In the genomic region with DNA sequence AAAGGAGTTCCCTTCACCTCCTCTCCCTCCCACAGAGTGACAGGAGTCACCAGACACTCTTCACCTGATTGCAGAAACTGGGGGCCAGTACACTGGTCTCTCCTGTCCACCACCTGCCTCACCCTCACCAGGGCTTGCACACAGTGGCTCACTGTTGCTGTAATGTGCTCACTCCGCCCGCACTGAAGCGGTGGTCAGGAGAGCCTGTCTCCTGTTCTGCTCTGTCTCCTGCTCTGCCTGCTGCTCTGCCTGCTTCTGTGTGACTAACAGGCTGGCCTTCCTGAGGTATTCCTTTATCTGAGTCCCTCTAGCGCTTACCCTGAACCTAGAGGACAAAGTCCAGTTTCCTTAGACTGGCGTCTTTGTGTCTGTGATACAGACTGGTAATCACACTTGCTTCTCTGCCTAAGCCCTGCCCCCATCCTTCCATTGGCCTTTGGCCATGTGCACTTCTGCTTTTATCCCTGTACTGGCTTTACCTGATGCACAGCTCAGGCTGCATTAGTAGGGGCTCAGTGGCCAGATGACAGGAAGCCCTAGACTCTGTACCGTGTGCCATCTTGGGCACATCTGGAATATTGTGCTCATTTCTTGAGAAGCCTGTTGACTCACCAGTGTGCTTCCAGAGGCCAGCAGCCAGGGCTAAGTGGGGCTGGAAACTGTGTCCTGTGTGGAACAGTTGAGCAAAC, we compare ENCODE assay signal across 18 cellular contexts. TPM values are rescaled to one million over a fixed set of nuclear protein-coding genes. Genes with fewer than 3 reads are reported as not detected.
A peak's percentile ranks its signal among the peaks of the same experiment; 100 is the strongest.
DNase-seq lines count a peak whose midpoint lies in the region; ATAC-seq, FAIRE-seq and TF ChIP-seq lines count a peak whose summit lies in the region.
"Had no signal": no experiment of that assay in that cellular context is flagged by ENCODE, and none has a peak within 500 bp of the region (broad histone marks: within the 10 kb centered on the region; RNA-seq: fewer than 3 reads in every experiment).

No MANE protein-coding gene starts in this region.

- H3K9me3 ChIP-seq in A549: no peaks in the 10 kb centered on the region
- H3K9me3 ChIP-seq in GM23248 (ENCODE audit: low read depth): no peaks in the 10 kb centered on the region
- no peaks in the 10 kb centered on the region for H3K9me3 ChIP-seq in WERI-Rb-1 (ENCODE audit: severe bottlenecking)
- H3K9me3 ChIP-seq in HepG2 (ENCODE audit: low read length): no peaks in the 10 kb centered on the region
- H3K9me3 ChIP-seq: BE2C, prostate gland had no signal

- peak overlapping the region; percentile 85 to 86 for H3K27ac ChIP-seq in A549
- no peak overlapping the region for H3K27ac ChIP-seq in GM23248
- H3K27ac ChIP-seq in WERI-Rb-1: peak overlapping the region; percentile 86
- H3K27ac ChIP-seq in HepG2 (ENCODE audit: extremely low read length, insufficient read depth, low read length): peak overlapping the region; percentile 91
- H3K27ac ChIP-seq: prostate gland, SK-N-MC had no signal

- DNase-seq in A549 (ENCODE audit: low read depth in 1 of 2, low spot score in 1 of 2) (peak; percentile 86 to 91), GM23248 (peak; percentile 39), WERI-Rb-1 (peak; percentile 79), HepG2 (ENCODE audit: low spot score) (peak; percentile 100), NCI-H1105 (lab: John Stamatoyannopoulos, UW) (no peak), NCI-H345 (lab: John Stamatoyannopoulos, UW) (no peak), HEK293T (ENCODE audit: extremely low spot score) (no peak)
- DNase-seq: activated CD4-positive, CD25-positive, alpha-beta regulatory T cell treated with anti-CD3 and anti-CD28 coated beads, Interleukin-2, amount 50 U/mL, for 72 hours; activated T-cell treated with anti-CD3 and anti-CD28 coated beads for 4 hours; aorta; BE2C; dermis blood vessel endothelial cell; DMS79 treated with DMSO at 0.1 percent for 48 hours; trophoblast cell had no signal

- H3K4me2 ChIP-seq in A549 (peak overlapping the region; percentile 78), GM23248 (ENCODE audit: unreplicated experiment) (no peak overlapping the region), HepG2 (ENCODE audit: low read depth, low read length) (peak overlapping the region; percentile 57)

- no peaks in the 10 kb centered on the region for H3K9me2 ChIP-seq in GM23248 (ENCODE audit: insufficient read depth)

- H3K27me3 ChIP-seq in GM23248 (replicated peaks; ENCODE audit: insufficient read depth): no peaks in the 10 kb centered on the region
- H3K27me3 ChIP-seq in WERI-Rb-1 (ENCODE audit: insufficient read depth, low read depth, severe bottlenecking): no peaks in the 10 kb centered on the region
- no peaks in the 10 kb centered on the region for H3K27me3 ChIP-seq in HepG2 (ENCODE audit: control insufficient read depth in 1 of 2, insufficient read depth in 2 of 2, low read length in 2 of 2)
- H3K27me3 ChIP-seq: BE2C had no signal

- TF ChIP-seq EP300 in A549 (IDR thresholded peaks at IDR 0.05): 0 out of 5 replicates have a peak, but pooled peaks of 1 of the 2 experiments have one; percentile 5
- TF ChIP-seq EP300 in HepG2 (IDR thresholded peaks at IDR 0.05; ENCODE audit: low read depth in 2 of 2, low read length in 2 of 2): peak; percentile 86 to 87; a peak in 3 of 4 replicates
- TF ChIP-seq EP300 in HepG2 (CRISPR knock-in tag; IDR thresholded peaks at IDR 0.05; ENCODE audit: borderline replicate concordance): peak; percentile 89

- TF ChIP-seq POLR2A in A549 (IDR thresholded peaks at IDR 0.05; ENCODE audit: low read length) (peak; percentile 59), HepG2 (IDR thresholded peaks at IDR 0.05; ENCODE audit: insufficient read depth in 1 of 2, low read depth in 2 of 2, low read length in 2 of 2) (peak; percentile 96 to 99)

- 29% methylated on average over 6 of the region's 6 CpGs for WGBS in A549 (ENCODE audit: missing lambda C conversion rate)
- 84% methylated on average over 6 of the region's 6 CpGs for WGBS in GM23248 (ENCODE audit: low coverage in 1 of 2, low lambda C conversion rate in 2 of 2, missing lambda C conversion rate in 2 of 2), 2 experiments
- 0% methylated on average over 6 of the region's 6 CpGs for WGBS in HepG2 (ENCODE audit: low lambda C conversion rate)

- no peaks in the 10 kb centered on the region for H3F3A ChIP-seq in GM23248 (ENCODE audit: insufficient read depth)

- no peak overlapping the region for H3K9ac ChIP-seq in GM23248
- peak overlapping the region; percentile 68 for H3K9ac ChIP-seq in HepG2 (ENCODE audit: insufficient read depth, low read depth, low read length)

- CTCF ChIA-PET in A549 (lab: Yijun Ruan, JAX) (interaction anchor here (0.7 to 31.4 kb wide), 8 partner anchors 10 to 87 kb away, joined by 3 to 335 read pairs (median 4); partner anchors contain the start of genes PROCA1 and TLCD1), HepG2 (lab: Yijun Ruan, JAX; ENCODE audit: low intra/inter-chr PET ratio, low total read pairs) (no interaction called here), HEK293T (lab: Yijun Ruan, JAX) (no interaction called here)

- H3K4me3 ChIP-seq in A549 (0 out of 3 replicates have a peak overlapping the region, but pooled peaks have one; percentile 2), GM23248 (no peak overlapping the region), WERI-Rb-1 (ENCODE audit: low read depth, low read length) (no peak overlapping the region), HepG2 (replicated peaks in 1 of 3; ENCODE audit: insufficient read depth in 1 of 3, low read depth in 2 of 3, low read length in 3 of 3) (peak overlapping the region in 1 of 3 experiments; percentile 20; a peak in 1 of 6 replicates)
- H3K4me3 ChIP-seq: prostate gland, SK-N-MC had no signal

- POLR2A ChIA-PET in A549 (lab: Yijun Ruan, JAX): interaction anchor here (1.0 to 1.9 kb wide), 4 partner anchors 12 to 22 kb away, joined by 3 to 7 read pairs (median 6); partner anchors contain the start of genes PROCA1 and RPL23A
- POLR2A ChIA-PET in HepG2 (lab: Yijun Ruan, JAX): interaction anchor here (0.7 to 8.2 kb wide), 18 partner anchors 10 to 328 kb away, joined by 3 to 145 read pairs (median 5); partner anchors contain the start of genes BLTP2, NEK8, PIGS and PROCA1
- POLR2A ChIA-PET in HEK293T (lab: Yijun Ruan, JAX): interaction anchor here (1.2 to 15.7 kb wide), 3 partner anchors 13 to 26 kb away, joined by 3 to 309 read pairs (median 3); partner anchors contain the start of genes NEK8, PROCA1, RPL23A and TLCD1

- H4K20me1 ChIP-seq in GM23248 (ENCODE audit: insufficient read depth) (no peaks in the 10 kb centered on the region), HepG2 (ENCODE audit: insufficient read depth, low read length) (no peaks in the 10 kb centered on the region)

- TF ChIP-seq CTCF in A549 (IDR thresholded peaks at IDR 0.05) (no peak), WERI-Rb-1 (IDR thresholded peaks at IDR 0.05; ENCODE audit: low read depth, low read length) (no peak), HepG2 (CRISPR knock-in tag; IDR thresholded peaks at IDR 0.05) (peak; percentile 46)

- peak; percentile 80 for FAIRE-seq in A549 (lab: Jason Lieb, UNC)
- peak; percentile 100 for FAIRE-seq in HepG2 (lab: Jason Lieb, UNC)

- ATAC-seq in A549 (peak; percentile 85 to 93), HepG2 (peak; percentile 95), HG03342 (IDR thresholded peaks at IDR 0.05; ENCODE audit: unreplicated experiment) (no peak)

- intact Hi-C loops in HepG2 (cut with micrococcal nuclease; ENCODE audit: unreplicated experiment): loop anchor here (2.0 to 5.0 kb wide), 2 partner anchors 28 to 36 kb away; partner anchors contain the start of genes SDF2, SUPT6H and TLCD1

- BruUV-seq in HepG2 (replicated peaks; lab: Mats Ljungman, UMichigan): no TSS peak

- TF ChIP-seq RAD21 in A549 (conservative IDR thresholded peaks at IDR 0.05 in 1 of 2, IDR thresholded peaks at IDR 0.05 in 1 of 2) (peak; percentile 3 to 35; a peak in 2 of 5 replicates), HepG2 (CRISPR knock-in tag; IDR thresholded peaks at IDR 0.05) (peak; percentile 46)

- H3K79me2 ChIP-seq in GM23248 (ENCODE audit: insufficient read depth) (no peaks in the 10 kb centered on the region), HepG2 (ENCODE audit: insufficient read depth, low read length) (no peaks in the 10 kb centered on the region)

- no peak overlapping the region for H2AFZ ChIP-seq in GM23248
- no peak overlapping the region for H2AFZ ChIP-seq in HepG2 (ENCODE audit: low read length)

- H3K36me3 ChIP-seq in GM23248 (ENCODE audit: low read depth) (peaks cover 42% of the 10 kb centered on the region), WERI-Rb-1 (peaks cover 100% of the 10 kb centered on the region), HepG2 (replicated peaks in 1 of 2; ENCODE audit: control insufficient read depth in 1 of 2, insufficient read depth in 2 of 2, low read length in 2 of 2) (peaks cover 46 to 80% of the 10 kb centered on the region in 2 experiments)

- in situ Hi-C loops in GM23248 (cut with MboI): no loop called here
- in situ Hi-C loops in HepG2 (cut with HindIII; ENCODE audit: extremely low pct_ligation_motif_present, low pct_unique_long_range_greater_than_20kb): no loop called here

- H3K4me1 ChIP-seq in A549 (peaks cover 35% of the 10 kb centered on the region), GM23248 (ENCODE audit: insufficient read depth) (no peaks in the 10 kb centered on the region), HepG2 (ENCODE audit: insufficient read depth, low read length) (peaks cover 72% of the 10 kb centered on the region)
- H3K4me1 ChIP-seq: BE2C, prostate gland had no signal

RNA-seq across cellular contexts. Expression of gene PROCA1, which starts 13.3 kb away (rescaled TPM):
- polyA plus RNA-seq in A549 (2011; rRNA removed) (3.8 and 4.0 TPM in 2 replicates), A549 (2017; fragmentation: RNase III; extraction: RNeasy Plus Mini Kit Qiagen cat#74134 plus additional on column Dnase treatment) (2.5 to 4.9 TPM (median 4.2 TPM) in 3 replicates), GM23248 (2016; fragmentation: Nextera tagmentation; extraction: Ambion mirVana) (0.41 and 0.44 TPM in 2 replicates), HepG2 (2011; rRNA removed) (0.82 and 1.5 TPM in 2 replicates)
- 4.9 and 5.3 TPM in 2 replicates for polyA plus RNA-seq in A549 (2012; cell fraction: cytosol; rRNA removed)
- polyA plus RNA-seq in A549 (2012; cell fraction: nucleus; rRNA removed): 20.2 and 24.0 TPM in 2 replicates
- polyA minus RNA-seq in A549 (2011; rRNA and poly(A)+ RNA removed): 2.0 and 3.1 TPM in 2 replicates
- total RNA-seq in GM23248 (2014; rRNA removed; shearing (Covaris generic)): 0.65 TPM in 1 of 2 replicates, not detected in the other
- 0.31 and 0.73 TPM in 2 replicates for total RNA-seq in HepG2 (2016; rRNA removed; fragmentation: Illumina TruSeq; extraction: Trizol)
- 0.26 and 0.71 TPM in 2 replicates for total RNA-seq in HepG2 (2016; cell fraction: cytosol; rRNA removed; fragmentation: Illumina TruSeq; extraction: Trizol; ENCODE audit: low read depth)
- total RNA-seq in HepG2 (2016; cell fraction: insoluble cytoplasmic fraction; rRNA removed; fragmentation: Illumina TruSeq; extraction: Trizol): 0.63 TPM in 1 of 2 replicates, not detected in the other
- total RNA-seq in HepG2 (2016; cell fraction: membrane; rRNA removed; fragmentation: Illumina TruSeq; extraction: Trizol): 0.52 and 0.93 TPM in 2 replicates
- 1.1 and 1.5 TPM in 2 replicates for total RNA-seq in HepG2 (2016; cell fraction: nucleus; rRNA removed; fragmentation: Illumina TruSeq; extraction: Trizol)
- 0.66 and 0.71 TPM in 2 replicates for polyA plus RNA-seq in HepG2 (2011; cell fraction: cytosol; rRNA removed)
- polyA plus RNA-seq in HepG2 (2011; cell fraction: nucleus; rRNA removed): 8.7 and 9.4 TPM in 2 replicates
- polyA plus RNA-seq in HepG2 (2012): 0.89 and 1.1 TPM in 2 replicates
- polyA plus RNA-seq in HepG2 (2016; cell fraction: cytosol; fragmentation: Illumina TruSeq; extraction: Trizol; ENCODE audit: low read depth): 0.14 and 0.16 TPM in 2 replicates
- polyA plus RNA-seq in HepG2 (2016; cell fraction: insoluble cytoplasmic fraction; fragmentation: Illumina TruSeq; extraction: Trizol; ENCODE audit: low read depth): 0.33 TPM in 2 replicates
- 0.15 and 0.31 TPM in 2 replicates for polyA plus RNA-seq in HepG2 (2016; cell fraction: membrane; fragmentation: Illumina TruSeq; extraction: Trizol; ENCODE audit: low read depth)
- 4.4 and 5.4 TPM in 2 replicates for polyA plus RNA-seq in HepG2 (2016; cell fraction: nucleus; fragmentation: Illumina TruSeq; extraction: Trizol; ENCODE audit: insufficient read depth, low read depth)
- polyA minus RNA-seq in HepG2 (2011; rRNA and poly(A)+ RNA removed; ENCODE audit: low replicate concordance): 1.5 and 5.1 TPM in 2 replicates
- 1.1 TPM in 1 of 2 replicates, not detected in the other for polyA minus RNA-seq in HepG2 (2011; cell fraction: cytosol; rRNA and poly(A)+ RNA removed)
- polyA minus RNA-seq in HepG2 (2011; cell fraction: nucleus; rRNA and poly(A)+ RNA removed): 1.1 and 3.2 TPM in 2 replicates

RNA-seq across cellular contexts. Expression of gene RAB34, which starts 19.3 kb away (rescaled TPM):
- polyA plus RNA-seq in A549 (2011; rRNA removed) (288 and 328 TPM in 2 replicates), A549 (2017; fragmentation: RNase III; extraction: RNeasy Plus Mini Kit Qiagen cat#74134 plus additional on column Dnase treatment) (207 to 212 TPM (median 211 TPM) in 3 replicates), GM23248 (2016; fragmentation: Nextera tagmentation; extraction: Ambion mirVana) (277 and 293 TPM in 2 replicates), HepG2 (2011; rRNA removed) (not detected in 2 replicates)
- polyA plus RNA-seq in A549 (2012; cell fraction: cytosol; rRNA removed): 306 and 359 TPM in 2 replicates
- polyA plus RNA-seq in A549 (2012; cell fraction: nucleus; rRNA removed): 404 and 498 TPM in 2 replicates
- polyA minus RNA-seq in A549 (2011; rRNA and poly(A)+ RNA removed): 241 and 290 TPM in 2 replicates
- total RNA-seq in GM23248 (2014; rRNA removed; shearing (Covaris generic)): 307 and 476 TPM in 2 replicates
- 0.49 TPM in 1 of 2 replicates, not detected in the other for total RNA-seq in HepG2 (2016; rRNA removed; fragmentation: Illumina TruSeq; extraction: Trizol)
- not detected in 2 replicates for total RNA-seq in HepG2 (2016; cell fraction: cytosol; rRNA removed; fragmentation: Illumina TruSeq; extraction: Trizol; ENCODE audit: low read depth)
- 0.17 TPM in 1 of 2 replicates, not detected in the other for total RNA-seq in HepG2 (2016; cell fraction: insoluble cytoplasmic fraction; rRNA removed; fragmentation: Illumina TruSeq; extraction: Trizol)
- total RNA-seq in HepG2 (2016; cell fraction: membrane; rRNA removed; fragmentation: Illumina TruSeq; extraction: Trizol): 0.41 TPM in 1 of 2 replicates, not detected in the other
- not detected in 2 replicates for total RNA-seq in HepG2 (2016; cell fraction: nucleus; rRNA removed; fragmentation: Illumina TruSeq; extraction: Trizol)
- polyA plus RNA-seq in HepG2 (2011; cell fraction: cytosol; rRNA removed): 0.16 and 0.24 TPM in 2 replicates
- 0.31 and 0.50 TPM in 2 replicates for polyA plus RNA-seq in HepG2 (2011; cell fraction: nucleus; rRNA removed)
- not detected in 2 replicates for polyA plus RNA-seq in HepG2 (2012)
- not detected in 2 replicates for polyA plus RNA-seq in HepG2 (2016; cell fraction: cytosol; fragmentation: Illumina TruSeq; extraction: Trizol; ENCODE audit: low read depth)
- polyA plus RNA-seq in HepG2 (2016; cell fraction: insoluble cytoplasmic fraction; fragmentation: Illumina TruSeq; extraction: Trizol; ENCODE audit: low read depth): 0.43 TPM in 1 of 2 replicates, not detected in the other
- not detected in 2 replicates for polyA plus RNA-seq in HepG2 (2016; cell fraction: membrane; fragmentation: Illumina TruSeq; extraction: Trizol; ENCODE audit: low read depth)
- 1.2 TPM in 1 of 2 replicates, not detected in the other for polyA plus RNA-seq in HepG2 (2016; cell fraction: nucleus; fragmentation: Illumina TruSeq; extraction: Trizol; ENCODE audit: insufficient read depth, low read depth)
- polyA minus RNA-seq in HepG2 (2011; rRNA and poly(A)+ RNA removed; ENCODE audit: low replicate concordance): 0.36 and 236 TPM in 2 replicates
- polyA minus RNA-seq in HepG2 (2011; cell fraction: cytosol; rRNA and poly(A)+ RNA removed): 1.6 and 2.4 TPM in 2 replicates
- 0.52 and 0.62 TPM in 2 replicates for polyA minus RNA-seq in HepG2 (2011; cell fraction: nucleus; rRNA and poly(A)+ RNA removed)

RNA-seq across cellular contexts. Expression of gene RPL23A, which starts 21.4 kb away (rescaled TPM):
- polyA plus RNA-seq in A549 (2011; rRNA removed) (2,521 and 2,887 TPM in 2 replicates), A549 (2017; fragmentation: RNase III; extraction: RNeasy Plus Mini Kit Qiagen cat#74134 plus additional on column Dnase treatment) (1,026 to 1,151 TPM (median 1,061 TPM) in 3 replicates), GM23248 (2016; fragmentation: Nextera tagmentation; extraction: Ambion mirVana) (1,040 and 1,075 TPM in 2 replicates), HepG2 (2011; rRNA removed) (1,550 and 1,876 TPM in 2 replicates)
- polyA plus RNA-seq in A549 (2012; cell fraction: cytosol; rRNA removed): 981 and 1,405 TPM in 2 replicates
- 284 and 498 TPM in 2 replicates for polyA plus RNA-seq in A549 (2012; cell fraction: nucleus; rRNA removed)
- polyA minus RNA-seq in A549 (2011; rRNA and poly(A)+ RNA removed): 955 and 1,173 TPM in 2 replicates
- total RNA-seq in GM23248 (2014; rRNA removed; shearing (Covaris generic)): 362 and 383 TPM in 2 replicates
- total RNA-seq in HepG2 (2016; rRNA removed; fragmentation: Illumina TruSeq; extraction: Trizol): 1,771 and 1,936 TPM in 2 replicates
- total RNA-seq in HepG2 (2016; cell fraction: cytosol; rRNA removed; fragmentation: Illumina TruSeq; extraction: Trizol; ENCODE audit: low read depth): 2,822 and 3,167 TPM in 2 replicates
- 1,674 and 1,907 TPM in 2 replicates for total RNA-seq in HepG2 (2016; cell fraction: insoluble cytoplasmic fraction; rRNA removed; fragmentation: Illumina TruSeq; extraction: Trizol)
- total RNA-seq in HepG2 (2016; cell fraction: membrane; rRNA removed; fragmentation: Illumina TruSeq; extraction: Trizol): 3,777 and 4,030 TPM in 2 replicates
- 614 and 698 TPM in 2 replicates for total RNA-seq in HepG2 (2016; cell fraction: nucleus; rRNA removed; fragmentation: Illumina TruSeq; extraction: Trizol)
- 799 and 1,152 TPM in 2 replicates for polyA plus RNA-seq in HepG2 (2011; cell fraction: cytosol; rRNA removed)
- polyA plus RNA-seq in HepG2 (2011; cell fraction: nucleus; rRNA removed): 254 and 402 TPM in 2 replicates
- polyA plus RNA-seq in HepG2 (2012): 2,570 and 3,235 TPM in 2 replicates
- polyA plus RNA-seq in HepG2 (2016; cell fraction: cytosol; fragmentation: Illumina TruSeq; extraction: Trizol; ENCODE audit: low read depth): 2,876 and 3,535 TPM in 2 replicates
- 1,761 and 1,897 TPM in 2 replicates for polyA plus RNA-seq in HepG2 (2016; cell fraction: insoluble cytoplasmic fraction; fragmentation: Illumina TruSeq; extraction: Trizol; ENCODE audit: low read depth)
- polyA plus RNA-seq in HepG2 (2016; cell fraction: membrane; fragmentation: Illumina TruSeq; extraction: Trizol; ENCODE audit: low read depth): 3,540 and 3,833 TPM in 2 replicates
- polyA plus RNA-seq in HepG2 (2016; cell fraction: nucleus; fragmentation: Illumina TruSeq; extraction: Trizol; ENCODE audit: insufficient read depth, low read depth): 1,018 and 1,064 TPM in 2 replicates
- polyA minus RNA-seq in HepG2 (2011; rRNA and poly(A)+ RNA removed; ENCODE audit: low replicate concordance): 414 and 1,016 TPM in 2 replicates
- 538 and 592 TPM in 2 replicates for polyA minus RNA-seq in HepG2 (2011; cell fraction: cytosol; rRNA and poly(A)+ RNA removed)
- polyA minus RNA-seq in HepG2 (2011; cell fraction: nucleus; rRNA and poly(A)+ RNA removed): 303 and 433 TPM in 2 replicates

RNA-seq across cellular contexts. Expression of gene TLCD1, which starts 27.6 kb away (rescaled TPM):
- polyA plus RNA-seq in A549 (2011; rRNA removed) (83.3 and 86.7 TPM in 2 replicates), A549 (2017; fragmentation: RNase III; extraction: RNeasy Plus Mini Kit Qiagen cat#74134 plus additional on column Dnase treatment) (36.7 to 43.9 TPM (median 37.7 TPM) in 3 replicates), GM23248 (2016; fragmentation: Nextera tagmentation; extraction: Ambion mirVana) (13.8 and 14.2 TPM in 2 replicates), HepG2 (2011; rRNA removed) (14.9 and 18.1 TPM in 2 replicates)
- 102 and 124 TPM in 2 replicates for polyA plus RNA-seq in A549 (2012; cell fraction: cytosol; rRNA removed)
- 56.4 and 64.3 TPM in 2 replicates for polyA plus RNA-seq in A549 (2012; cell fraction: nucleus; rRNA removed)
- polyA minus RNA-seq in A549 (2011; rRNA and poly(A)+ RNA removed): 55.9 and 70.3 TPM in 2 replicates
- total RNA-seq in GM23248 (2014; rRNA removed; shearing (Covaris generic)): 4.8 and 16.3 TPM in 2 replicates
- total RNA-seq in HepG2 (2016; rRNA removed; fragmentation: Illumina TruSeq; extraction: Trizol): 9.6 and 19.6 TPM in 2 replicates
- total RNA-seq in HepG2 (2016; cell fraction: cytosol; rRNA removed; fragmentation: Illumina TruSeq; extraction: Trizol; ENCODE audit: low read depth): 10.7 and 11.5 TPM in 2 replicates
- total RNA-seq in HepG2 (2016; cell fraction: insoluble cytoplasmic fraction; rRNA removed; fragmentation: Illumina TruSeq; extraction: Trizol): 10.3 and 16.0 TPM in 2 replicates
- total RNA-seq in HepG2 (2016; cell fraction: membrane; rRNA removed; fragmentation: Illumina TruSeq; extraction: Trizol): 10.0 and 16.0 TPM in 2 replicates
- 9.9 and 10.3 TPM in 2 replicates for total RNA-seq in HepG2 (2016; cell fraction: nucleus; rRNA removed; fragmentation: Illumina TruSeq; extraction: Trizol)
- polyA plus RNA-seq in HepG2 (2011; cell fraction: cytosol; rRNA removed): 20.9 and 25.5 TPM in 2 replicates
- 6.9 and 8.8 TPM in 2 replicates for polyA plus RNA-seq in HepG2 (2011; cell fraction: nucleus; rRNA removed)
- polyA plus RNA-seq in HepG2 (2012): 10.5 and 12.7 TPM in 2 replicates
- polyA plus RNA-seq in HepG2 (2016; cell fraction: cytosol; fragmentation: Illumina TruSeq; extraction: Trizol; ENCODE audit: low read depth): 11.3 and 18.1 TPM in 2 replicates
- polyA plus RNA-seq in HepG2 (2016; cell fraction: insoluble cytoplasmic fraction; fragmentation: Illumina TruSeq; extraction: Trizol; ENCODE audit: low read depth): 10.2 and 11.3 TPM in 2 replicates
- 11.2 and 17.1 TPM in 2 replicates for polyA plus RNA-seq in HepG2 (2016; cell fraction: membrane; fragmentation: Illumina TruSeq; extraction: Trizol; ENCODE audit: low read depth)
- 24.7 and 27.8 TPM in 2 replicates for polyA plus RNA-seq in HepG2 (2016; cell fraction: nucleus; fragmentation: Illumina TruSeq; extraction: Trizol; ENCODE audit: insufficient read depth, low read depth)
- polyA minus RNA-seq in HepG2 (2011; rRNA and poly(A)+ RNA removed; ENCODE audit: low replicate concordance): 20.6 and 67.0 TPM in 2 replicates
- polyA minus RNA-seq in HepG2 (2011; cell fraction: cytosol; rRNA and poly(A)+ RNA removed): 5.7 and 8.6 TPM in 2 replicates
- 6.7 TPM in 2 replicates for polyA minus RNA-seq in HepG2 (2011; cell fraction: nucleus; rRNA and poly(A)+ RNA removed)
- total RNA-seq: mononuclear cell had no signal

RNA-seq across cellular contexts. Expression of gene NEK8, which starts 30.2 kb away (rescaled TPM):
- polyA plus RNA-seq in A549 (2011; rRNA removed): 5.1 and 7.7 TPM in 2 replicates
- polyA plus RNA-seq in A549 (2012; cell fraction: cytosol; rRNA removed): 7.1 and 7.7 TPM in 2 replicates
- 18.7 and 22.2 TPM in 2 replicates for polyA plus RNA-seq in A549 (2012; cell fraction: nucleus; rRNA removed)
- 4.2 to 5.8 TPM (median 5.3 TPM) in 3 replicates for polyA plus RNA-seq in A549 (2017; fragmentation: RNase III; extraction: RNeasy Plus Mini Kit Qiagen cat#74134 plus additional on column Dnase treatment)
- 11.4 and 16.4 TPM in 2 replicates for polyA minus RNA-seq in A549 (2011; rRNA and poly(A)+ RNA removed)
- 2.9 and 13.5 TPM in 2 replicates for total RNA-seq in GM23248 (2014; rRNA removed; shearing (Covaris generic))
- 2.7 and 2.8 TPM in 2 replicates for polyA plus RNA-seq in GM23248 (2016; fragmentation: Nextera tagmentation; extraction: Ambion mirVana)
- 4.3 and 5.8 TPM in 2 replicates for total RNA-seq in HepG2 (2016; rRNA removed; fragmentation: Illumina TruSeq; extraction: Trizol)
- total RNA-seq in HepG2 (2016; cell fraction: cytosol; rRNA removed; fragmentation: Illumina TruSeq; extraction: Trizol; ENCODE audit: low read depth): 2.1 and 2.5 TPM in 2 replicates
- 4.6 and 5.8 TPM in 2 replicates for total RNA-seq in HepG2 (2016; cell fraction: insoluble cytoplasmic fraction; rRNA removed; fragmentation: Illumina TruSeq; extraction: Trizol)
- total RNA-seq in HepG2 (2016; cell fraction: membrane; rRNA removed; fragmentation: Illumina TruSeq; extraction: Trizol): 2.2 and 2.8 TPM in 2 replicates
- 7.2 and 8.5 TPM in 2 replicates for total RNA-seq in HepG2 (2016; cell fraction: nucleus; rRNA removed; fragmentation: Illumina TruSeq; extraction: Trizol)
- 13.5 and 15.6 TPM in 2 replicates for polyA plus RNA-seq in HepG2 (2011; rRNA removed)
- polyA plus RNA-seq in HepG2 (2011; cell fraction: cytosol; rRNA removed): 6.9 and 8.5 TPM in 2 replicates
- polyA plus RNA-seq in HepG2 (2011; cell fraction: nucleus; rRNA removed): 30.2 and 33.0 TPM in 2 replicates
- 5.5 and 5.8 TPM in 2 replicates for polyA plus RNA-seq in HepG2 (2012)
- polyA plus RNA-seq in HepG2 (2016; cell fraction: cytosol; fragmentation: Illumina TruSeq; extraction: Trizol; ENCODE audit: low read depth): 0.73 and 0.88 TPM in 2 replicates
- 4.8 and 5.9 TPM in 2 replicates for polyA plus RNA-seq in HepG2 (2016; cell fraction: insoluble cytoplasmic fraction; fragmentation: Illumina TruSeq; extraction: Trizol; ENCODE audit: low read depth)
- polyA plus RNA-seq in HepG2 (2016; cell fraction: membrane; fragmentation: Illumina TruSeq; extraction: Trizol; ENCODE audit: low read depth): 1.9 and 2.3 TPM in 2 replicates
- 20.8 and 23.8 TPM in 2 replicates for polyA plus RNA-seq in HepG2 (2016; cell fraction: nucleus; fragmentation: Illumina TruSeq; extraction: Trizol; ENCODE audit: insufficient read depth, low read depth)
- polyA minus RNA-seq in HepG2 (2011; rRNA and poly(A)+ RNA removed; ENCODE audit: low replicate concordance): 21.9 and 30.0 TPM in 2 replicates
- polyA minus RNA-seq in HepG2 (2011; cell fraction: cytosol; rRNA and poly(A)+ RNA removed): 1.8 and 2.3 TPM in 2 replicates
- 18.7 and 19.6 TPM in 2 replicates for polyA minus RNA-seq in HepG2 (2011; cell fraction: nucleus; rRNA and poly(A)+ RNA removed)

Comparison
In these comparisons a context has a peak if more than half of its experiments do, and no peak if none do; other contexts are left out.
1. DNase-seq: peak in A549 (2 of 2), GM23248 (single experiment), WERI-Rb-1 (single experiment) and HepG2 (single experiment); none in NCI-H1105 (single experiment), NCI-H345 (single experiment) and HEK293T (single experiment).
2. RNA of gene RAB34, which starts 19.3 kb away (polyA plus RNA-seq): 207 to 498 TPM in A549 and 277 to 293 TPM in GM23248; 0.16 to 1.2 TPM in HepG2; every median in the first group is over 10 times any median in the second.
3. Of the 38 proteins assayed by ChIP-seq in both HepG2 and A549: peak only in HepG2: BCL3, BHLHE40, CHD2, CHD4, CTCF, HDAC2 and 3 more; only in A549: none; in both: ESRRA, MAX, POLR2A, POLR2AphosphoS2, RAD21 and SMC3; in neither: 19; mixed calls (peak in some experiments, not most) for 4.